12 cellular contexts compared by ENCODE assay signal in the genomic region with DNA sequence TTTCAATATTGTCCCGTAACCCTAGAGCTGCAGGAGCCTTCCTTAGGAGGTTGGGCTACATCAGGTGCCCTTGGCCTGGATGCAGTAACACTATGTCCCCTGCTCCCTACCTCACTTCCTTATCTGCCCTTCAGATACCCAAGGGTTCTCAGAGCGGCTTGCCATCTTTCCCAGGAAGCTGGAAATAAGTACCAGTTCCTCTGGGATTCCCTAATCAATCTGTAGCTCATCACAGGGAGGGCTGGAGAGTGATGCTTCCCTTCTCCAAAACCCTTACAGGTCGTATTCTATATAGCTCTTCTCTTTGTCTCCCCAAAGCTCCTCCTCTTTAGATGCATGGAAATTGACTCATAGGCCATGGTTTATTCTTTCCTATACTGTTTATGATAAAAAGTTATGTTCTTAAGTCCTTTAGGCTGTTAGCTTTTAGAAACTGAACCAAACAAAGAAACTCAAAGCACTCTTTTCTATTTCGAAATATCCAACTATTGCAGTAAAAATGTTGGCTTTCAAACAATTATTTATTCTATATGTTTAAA. TPM values are rescaled to one million over a fixed set of nuclear protein-coding genes. Genes with fewer than 3 reads are reported as not detected.
"Had no signal": no experiment of that assay in that cellular context is flagged by ENCODE, and none has a peak within 500 bp of the region (broad histone marks: within the 10 kb centered on the region; RNA-seq: fewer than 3 reads in every experiment).

No MANE protein-coding gene starts in this region.

- H3K36me3 ChIP-seq: cardiac muscle cell, right lobe of liver had no signal

- ATAC-seq: left colon, natural killer cell had no signal

- H3K27ac ChIP-seq: cardiac muscle cell, right lobe of liver had no signal

- H3K9me3 ChIP-seq: right lobe of liver had no signal

- H3K4me1 ChIP-seq: right lobe of liver had no signal

- H3K4me3 ChIP-seq: cardiac muscle cell had no signal

- H3K27me3 ChIP-seq: cardiac muscle cell, right lobe of liver had no signal

- DNase-seq: activated B cell treated with CpG ODN at 0.5 μM for 24 hours; activated CD4-positive, alpha-beta T cell treated with anti-CD3 and anti-CD28 coated beads, Interleukin-2, amount 10 ng/mL, durations not matched to agents 24 days and 14 days; activated naive CD4-positive, alpha-beta T cell; immature natural killer cell; left colon; natural killer cell; right lobe of liver; stimulated activated CD4-positive, alpha-beta T cell treated with anti-CD3 and anti-CD28 coated beads, Interleukin-2, amount 100 ng/mL, for 24 hours; stimulated activated naive CD4-positive, alpha-beta T cell had no signal

RNA-seq across cellular contexts. Expression of gene MYCT1, which starts 4.2 kb away (rescaled TPM):
- total RNA-seq: activated B cell treated with CpG ODN at 0.5 μM for 24 hours; activated CD4-positive, alpha-beta T cell treated with anti-CD3 and anti-CD28 coated beads, Interleukin-2, amount 10 ng/mL, durations not matched to agents 24 days and 14 days; activated T-helper 1 cell treated with anti-CD3 and anti-CD28 coated beads, Interleukin-12 subunit alpha, Interleukin-12 subunit beta, Interleukin-2, Interleukin-4 antibody, amounts not matched to agents 30 ng/mL and 10 ng/mL and 1 ng/mL, durations not matched to agents 14 hours and 24 hours and 36 hours; fibroblast of lung had no signal
- polyA plus RNA-seq: cardiac muscle cell, fibroblast of lung had no signal

RNA-seq across cellular contexts. Expression of gene VIP, which starts 48.7 kb away (rescaled TPM):
- total RNA-seq: activated B cell treated with CpG ODN at 0.5 μM for 24 hours; activated CD4-positive, alpha-beta T cell treated with anti-CD3 and anti-CD28 coated beads, Interleukin-2, amount 10 ng/mL, durations not matched to agents 24 days and 14 days; activated T-helper 1 cell treated with anti-CD3 and anti-CD28 coated beads, Interleukin-12 subunit alpha, Interleukin-12 subunit beta, Interleukin-2, Interleukin-4 antibody, amounts not matched to agents 30 ng/mL and 10 ng/mL and 1 ng/mL, durations not matched to agents 14 hours and 24 hours and 36 hours; cardiac muscle cell; fibroblast of lung; natural killer cell had no signal
- polyA plus RNA-seq: cardiac muscle cell, fibroblast of lung, immature natural killer cell had no signal
